ENCODE assay signal across 36 cellular contexts in the genomic region with DNA sequence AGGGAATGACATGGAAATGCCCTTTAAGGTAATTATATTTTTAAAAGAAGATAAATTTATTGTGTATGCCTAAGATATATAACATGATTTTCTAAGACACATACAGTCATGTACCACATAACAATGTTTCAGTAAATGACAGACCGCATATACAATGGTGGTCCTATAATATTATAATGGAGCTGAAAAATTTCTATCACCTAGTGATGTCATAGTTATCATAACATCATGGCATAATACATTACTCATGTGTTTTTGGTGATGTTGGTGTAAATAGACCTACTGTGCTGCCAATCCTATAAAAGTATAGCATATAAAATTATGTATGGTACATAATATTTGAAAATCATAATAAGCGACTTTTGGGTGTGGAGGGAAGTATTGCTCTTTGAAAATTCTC.
"Had no signal": no experiment of that assay in that cellular context is flagged by ENCODE, and none has a peak within 500 bp of the region (broad histone marks: within the 10 kb centered on the region; RNA-seq: fewer than 3 reads in every experiment).

No MANE protein-coding gene starts in this region.

- H3K27me3 ChIP-seq: MG63 had no signal

- H3K9me3 ChIP-seq: MG63 had no signal

- H3K36me3 ChIP-seq: MG63 had no signal

- DNase-seq: Karpas-422, Kasumi-1, MG63, MM.1S, MV-4-11, NCI-H1048, NCI-H1092, NCI-H1092 treated with DMSO at 0.1 percent for 48 hours, NCI-H1105, NCI-H1105 treated with DMSO at 0.1 percent for 48 hours, NCI-H1417, NCI-H1417 treated with DMSO at 0.1 percent for 48 hours, NCI-H1436, NCI-H1436 treated with DMSO at 0.1 percent for 48 hours, NCI-H146, NCI-H1694, NCI-H1694 treated with DMSO at 0.1 percent for 48 hours, NCI-H187, NCI-H187 treated with DMSO at 0.1 percent for 48 hours, NCI-H1930, NCI-H2029, NCI-H2029 treated with DMSO at 0.1 percent for 48 hours, NCI-H2081, NCI-H2081 treated with DMSO at 0.1 percent for 48 hours, NCI-H2107, NCI-H2171, NCI-H2171 treated with DMSO at 0.1 percent for 48 hours, NCI-H2227 treated with DMSO at 0.1 percent for 48 hours, NCI-H226, NCI-H345, NCI-H446, NCI-H446 treated with DMSO at 0.1 percent for 48 hours, NCI-H510A, NCI-H510A treated with DMSO at 0.1 percent for 48 hours, NCI-H524, NCI-H524 treated with DMSO at 0.1 percent for 48 hours had no signal

- H3K4me3 ChIP-seq: MG63 had no signal
